ENCODE assay signal across 1 cellular context in the genomic region with DNA sequence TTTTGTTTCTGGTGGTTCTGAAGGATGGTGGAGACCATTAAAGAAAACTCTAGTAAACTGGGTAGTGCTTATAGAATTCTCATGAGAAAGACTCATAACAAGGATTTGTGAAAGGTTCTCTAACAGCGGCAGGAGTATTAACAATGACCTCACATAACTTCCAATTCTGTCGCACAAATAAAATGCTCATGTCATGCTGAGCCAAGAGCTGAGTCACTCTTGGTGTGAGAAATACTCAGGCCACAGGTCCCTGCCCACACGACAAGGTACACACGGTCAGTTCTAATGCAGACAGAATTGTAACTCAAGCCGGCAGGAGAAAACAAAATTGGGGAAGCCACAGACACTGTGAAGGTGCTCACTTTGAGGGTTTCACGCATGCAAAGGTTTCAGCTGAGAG.
TF ChIP-seq lines count a peak whose summit lies in the region.

No MANE protein-coding gene starts in this region.

TF ChIP-seq in K562, 482 proteins besides CTCF, POLR2A, EP300 and RAD21 (continued from another document and continues in another):
- TF ChIP-seq, protein P1, sequence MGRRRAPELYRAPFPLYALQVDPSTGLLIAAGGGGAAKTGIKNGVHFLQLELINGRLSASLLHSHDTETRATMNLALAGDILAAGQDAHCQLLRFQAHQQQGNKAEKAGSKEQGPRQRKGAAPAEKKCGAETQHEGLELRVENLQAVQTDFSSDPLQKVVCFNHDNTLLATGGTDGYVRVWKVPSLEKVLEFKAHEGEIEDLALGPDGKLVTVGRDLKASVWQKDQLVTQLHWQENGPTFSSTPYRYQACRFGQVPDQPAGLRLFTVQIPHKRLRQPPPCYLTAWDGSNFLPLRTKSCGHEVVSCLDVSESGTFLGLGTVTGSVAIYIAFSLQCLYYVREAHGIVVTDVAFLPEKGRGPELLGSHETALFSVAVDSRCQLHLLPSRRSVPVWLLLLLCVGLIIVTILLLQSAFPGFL (CRISPR knock-in tag; IDR thresholded peaks at IDR 0.05): no peak
- TF ChIP-seq TBP (optimal IDR thresholded peaks at IDR 0.05; ENCODE audit: low read depth, low read length) (no peak), TEAD1 (CRISPR knock-in tag; IDR thresholded peaks at IDR 0.05) (no peak), MAFF (IDR thresholded peaks at IDR 0.05; ENCODE audit: low read length) (peak; percentile 63; the same call in 1 of the 2 replicates), ZNF140 (CRISPR knock-in tag; IDR thresholded peaks at IDR 0.05) (no peak), ATF7 (IDR thresholded peaks at IDR 0.05) (peak; percentile 52; the same call in 1 of the 2 replicates), ZNF717 (CRISPR knock-in tag; IDR thresholded peaks at IDR 0.05) (no peak), ZNF347 (CRISPR knock-in tag; IDR thresholded peaks at IDR 0.05; ENCODE audit: low read depth) (no peak), MYNN (IDR thresholded peaks at IDR 0.05) (no peak), MYNN (CRISPR knock-in tag; IDR thresholded peaks at IDR 0.05) (no peak), DMBX1 (CRISPR knock-in tag; IDR thresholded peaks at IDR 0.05; ENCODE audit: borderline replicate concordance) (no peak), YBX1 (IDR thresholded peaks at IDR 0.05) (no peak), PHF8 (IDR thresholded peaks at IDR 0.05; ENCODE audit: borderline replicate concordance, low read length) (no peak), TBL1XR1 (IDR thresholded peaks at IDR 0.05; ENCODE audit: low read length in 2 of 2) (peak in 1 of 2 experiments; percentile 20; a peak in 1 of 4 replicates), FOSL1 (tag; conservative IDR thresholded peaks at IDR 0.05) (peak; percentile 31; the same call in 1 of the 2 replicates), ZNF778 (CRISPR knock-in tag; IDR thresholded peaks at IDR 0.05) (no peak), NBN (IDR thresholded peaks at IDR 0.05; ENCODE audit: low read depth) (no peak), ZNF668 (CRISPR knock-in tag; IDR thresholded peaks at IDR 0.05) (no peak), IRF2 (CRISPR knock-in tag; IDR thresholded peaks at IDR 0.05) (no peak), ZNF79 (CRISPR knock-in tag; IDR thresholded peaks at IDR 0.05; ENCODE audit: low read depth) (no peak), JUN (IDR thresholded peaks at IDR 0.05; ENCODE audit: borderline replicate concordance, low read depth, low read length) (no peak), JUN (CRISPR knock-in tag; IDR thresholded peaks at IDR 0.05; ENCODE audit: borderline replicate concordance) (no peak), ELF2 (CRISPR knock-in tag; IDR thresholded peaks at IDR 0.05) (no peak), ZFP36 (IDR thresholded peaks at IDR 0.05; ENCODE audit: low read depth, low read length, partially characterized antibody) (no peak), ZNF551 (CRISPR knock-in tag; IDR thresholded peaks at IDR 0.05) (no peak), BACH1 (tag; IDR thresholded peaks at IDR 0.05) (peak; percentile 86), ZNF316 (IDR thresholded peaks at IDR 0.05) (peak; percentile 93), MAFG (tag; conservative IDR thresholded peaks at IDR 0.05) (peak; percentile 91), MTA2 (IDR thresholded peaks at IDR 0.05; ENCODE audit: low read depth) (no peak), JUNB (CRISPR knock-in tag; conservative IDR thresholded peaks at IDR 0.05) (no peak), NRF1 (conservative IDR thresholded peaks at IDR 0.05 in 1 of 2, IDR thresholded peaks at IDR 0.05 in 1 of 2) (no peak)
- TF ChIP-seq, protein P2, sequence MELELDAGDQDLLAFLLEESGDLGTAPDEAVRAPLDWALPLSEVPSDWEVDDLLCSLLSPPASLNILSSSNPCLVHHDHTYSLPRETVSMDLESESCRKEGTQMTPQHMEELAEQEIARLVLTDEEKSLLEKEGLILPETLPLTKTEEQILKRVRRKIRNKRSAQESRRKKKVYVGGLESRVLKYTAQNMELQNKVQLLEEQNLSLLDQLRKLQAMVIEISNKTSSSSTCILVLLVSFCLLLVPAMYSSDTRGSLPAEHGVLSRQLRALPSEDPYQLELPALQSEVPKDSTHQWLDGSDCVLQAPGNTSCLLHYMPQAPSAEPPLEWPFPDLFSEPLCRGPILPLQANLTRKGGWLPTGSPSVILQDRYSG (tag; conservative IDR thresholded peaks at IDR 0.05; ENCODE audit: low read depth): no peak
- TF ChIP-seq, protein P3, sequence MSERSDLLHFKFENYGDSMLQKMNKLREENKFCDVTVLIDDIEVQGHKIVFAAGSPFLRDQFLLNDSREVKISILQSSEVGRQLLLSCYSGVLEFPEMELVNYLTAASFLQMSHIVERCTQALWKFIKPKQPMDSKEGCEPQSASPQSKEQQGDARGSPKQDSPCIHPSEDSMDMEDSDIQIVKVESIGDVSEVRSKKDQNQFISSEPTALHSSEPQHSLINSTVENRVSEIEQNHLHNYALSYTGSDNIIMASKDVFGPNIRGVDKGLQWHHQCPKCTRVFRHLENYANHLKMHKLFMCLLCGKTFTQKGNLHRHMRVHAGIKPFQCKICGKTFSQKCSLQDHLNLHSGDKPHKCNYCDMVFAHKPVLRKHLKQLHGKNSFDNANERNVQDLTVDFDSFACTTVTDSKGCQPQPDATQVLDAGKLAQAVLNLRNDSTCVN (CRISPR knock-in tag; IDR thresholded peaks at IDR 0.05): no peak
- TF ChIP-seq, protein P4, sequence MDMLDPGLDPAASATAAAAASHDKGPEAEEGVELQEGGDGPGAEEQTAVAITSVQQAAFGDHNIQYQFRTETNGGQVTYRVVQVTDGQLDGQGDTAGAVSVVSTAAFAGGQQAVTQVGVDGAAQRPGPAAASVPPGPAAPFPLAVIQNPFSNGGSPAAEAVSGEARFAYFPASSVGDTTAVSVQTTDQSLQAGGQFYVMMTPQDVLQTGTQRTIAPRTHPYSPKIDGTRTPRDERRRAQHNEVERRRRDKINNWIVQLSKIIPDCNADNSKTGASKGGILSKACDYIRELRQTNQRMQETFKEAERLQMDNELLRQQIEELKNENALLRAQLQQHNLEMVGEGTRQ (CRISPR knock-in tag; IDR thresholded peaks at IDR 0.05): no peak
- TF ChIP-seq, protein P5, sequence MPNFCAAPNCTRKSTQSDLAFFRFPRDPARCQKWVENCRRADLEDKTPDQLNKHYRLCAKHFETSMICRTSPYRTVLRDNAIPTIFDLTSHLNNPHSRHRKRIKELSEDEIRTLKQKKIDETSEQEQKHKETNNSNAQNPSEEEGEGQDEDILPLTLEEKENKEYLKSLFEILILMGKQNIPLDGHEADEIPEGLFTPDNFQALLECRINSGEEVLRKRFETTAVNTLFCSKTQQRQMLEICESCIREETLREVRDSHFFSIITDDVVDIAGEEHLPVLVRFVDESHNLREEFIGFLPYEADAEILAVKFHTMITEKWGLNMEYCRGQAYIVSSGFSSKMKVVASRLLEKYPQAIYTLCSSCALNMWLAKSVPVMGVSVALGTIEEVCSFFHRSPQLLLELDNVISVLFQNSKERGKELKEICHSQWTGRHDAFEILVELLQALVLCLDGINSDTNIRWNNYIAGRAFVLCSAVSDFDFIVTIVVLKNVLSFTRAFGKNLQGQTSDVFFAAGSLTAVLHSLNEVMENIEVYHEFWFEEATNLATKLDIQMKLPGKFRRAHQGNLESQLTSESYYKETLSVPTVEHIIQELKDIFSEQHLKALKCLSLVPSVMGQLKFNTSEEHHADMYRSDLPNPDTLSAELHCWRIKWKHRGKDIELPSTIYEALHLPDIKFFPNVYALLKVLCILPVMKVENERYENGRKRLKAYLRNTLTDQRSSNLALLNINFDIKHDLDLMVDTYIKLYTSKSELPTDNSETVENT (CRISPR knock-in tag; IDR thresholded peaks at IDR 0.05): no peak
- TF ChIP-seq, protein P6, sequence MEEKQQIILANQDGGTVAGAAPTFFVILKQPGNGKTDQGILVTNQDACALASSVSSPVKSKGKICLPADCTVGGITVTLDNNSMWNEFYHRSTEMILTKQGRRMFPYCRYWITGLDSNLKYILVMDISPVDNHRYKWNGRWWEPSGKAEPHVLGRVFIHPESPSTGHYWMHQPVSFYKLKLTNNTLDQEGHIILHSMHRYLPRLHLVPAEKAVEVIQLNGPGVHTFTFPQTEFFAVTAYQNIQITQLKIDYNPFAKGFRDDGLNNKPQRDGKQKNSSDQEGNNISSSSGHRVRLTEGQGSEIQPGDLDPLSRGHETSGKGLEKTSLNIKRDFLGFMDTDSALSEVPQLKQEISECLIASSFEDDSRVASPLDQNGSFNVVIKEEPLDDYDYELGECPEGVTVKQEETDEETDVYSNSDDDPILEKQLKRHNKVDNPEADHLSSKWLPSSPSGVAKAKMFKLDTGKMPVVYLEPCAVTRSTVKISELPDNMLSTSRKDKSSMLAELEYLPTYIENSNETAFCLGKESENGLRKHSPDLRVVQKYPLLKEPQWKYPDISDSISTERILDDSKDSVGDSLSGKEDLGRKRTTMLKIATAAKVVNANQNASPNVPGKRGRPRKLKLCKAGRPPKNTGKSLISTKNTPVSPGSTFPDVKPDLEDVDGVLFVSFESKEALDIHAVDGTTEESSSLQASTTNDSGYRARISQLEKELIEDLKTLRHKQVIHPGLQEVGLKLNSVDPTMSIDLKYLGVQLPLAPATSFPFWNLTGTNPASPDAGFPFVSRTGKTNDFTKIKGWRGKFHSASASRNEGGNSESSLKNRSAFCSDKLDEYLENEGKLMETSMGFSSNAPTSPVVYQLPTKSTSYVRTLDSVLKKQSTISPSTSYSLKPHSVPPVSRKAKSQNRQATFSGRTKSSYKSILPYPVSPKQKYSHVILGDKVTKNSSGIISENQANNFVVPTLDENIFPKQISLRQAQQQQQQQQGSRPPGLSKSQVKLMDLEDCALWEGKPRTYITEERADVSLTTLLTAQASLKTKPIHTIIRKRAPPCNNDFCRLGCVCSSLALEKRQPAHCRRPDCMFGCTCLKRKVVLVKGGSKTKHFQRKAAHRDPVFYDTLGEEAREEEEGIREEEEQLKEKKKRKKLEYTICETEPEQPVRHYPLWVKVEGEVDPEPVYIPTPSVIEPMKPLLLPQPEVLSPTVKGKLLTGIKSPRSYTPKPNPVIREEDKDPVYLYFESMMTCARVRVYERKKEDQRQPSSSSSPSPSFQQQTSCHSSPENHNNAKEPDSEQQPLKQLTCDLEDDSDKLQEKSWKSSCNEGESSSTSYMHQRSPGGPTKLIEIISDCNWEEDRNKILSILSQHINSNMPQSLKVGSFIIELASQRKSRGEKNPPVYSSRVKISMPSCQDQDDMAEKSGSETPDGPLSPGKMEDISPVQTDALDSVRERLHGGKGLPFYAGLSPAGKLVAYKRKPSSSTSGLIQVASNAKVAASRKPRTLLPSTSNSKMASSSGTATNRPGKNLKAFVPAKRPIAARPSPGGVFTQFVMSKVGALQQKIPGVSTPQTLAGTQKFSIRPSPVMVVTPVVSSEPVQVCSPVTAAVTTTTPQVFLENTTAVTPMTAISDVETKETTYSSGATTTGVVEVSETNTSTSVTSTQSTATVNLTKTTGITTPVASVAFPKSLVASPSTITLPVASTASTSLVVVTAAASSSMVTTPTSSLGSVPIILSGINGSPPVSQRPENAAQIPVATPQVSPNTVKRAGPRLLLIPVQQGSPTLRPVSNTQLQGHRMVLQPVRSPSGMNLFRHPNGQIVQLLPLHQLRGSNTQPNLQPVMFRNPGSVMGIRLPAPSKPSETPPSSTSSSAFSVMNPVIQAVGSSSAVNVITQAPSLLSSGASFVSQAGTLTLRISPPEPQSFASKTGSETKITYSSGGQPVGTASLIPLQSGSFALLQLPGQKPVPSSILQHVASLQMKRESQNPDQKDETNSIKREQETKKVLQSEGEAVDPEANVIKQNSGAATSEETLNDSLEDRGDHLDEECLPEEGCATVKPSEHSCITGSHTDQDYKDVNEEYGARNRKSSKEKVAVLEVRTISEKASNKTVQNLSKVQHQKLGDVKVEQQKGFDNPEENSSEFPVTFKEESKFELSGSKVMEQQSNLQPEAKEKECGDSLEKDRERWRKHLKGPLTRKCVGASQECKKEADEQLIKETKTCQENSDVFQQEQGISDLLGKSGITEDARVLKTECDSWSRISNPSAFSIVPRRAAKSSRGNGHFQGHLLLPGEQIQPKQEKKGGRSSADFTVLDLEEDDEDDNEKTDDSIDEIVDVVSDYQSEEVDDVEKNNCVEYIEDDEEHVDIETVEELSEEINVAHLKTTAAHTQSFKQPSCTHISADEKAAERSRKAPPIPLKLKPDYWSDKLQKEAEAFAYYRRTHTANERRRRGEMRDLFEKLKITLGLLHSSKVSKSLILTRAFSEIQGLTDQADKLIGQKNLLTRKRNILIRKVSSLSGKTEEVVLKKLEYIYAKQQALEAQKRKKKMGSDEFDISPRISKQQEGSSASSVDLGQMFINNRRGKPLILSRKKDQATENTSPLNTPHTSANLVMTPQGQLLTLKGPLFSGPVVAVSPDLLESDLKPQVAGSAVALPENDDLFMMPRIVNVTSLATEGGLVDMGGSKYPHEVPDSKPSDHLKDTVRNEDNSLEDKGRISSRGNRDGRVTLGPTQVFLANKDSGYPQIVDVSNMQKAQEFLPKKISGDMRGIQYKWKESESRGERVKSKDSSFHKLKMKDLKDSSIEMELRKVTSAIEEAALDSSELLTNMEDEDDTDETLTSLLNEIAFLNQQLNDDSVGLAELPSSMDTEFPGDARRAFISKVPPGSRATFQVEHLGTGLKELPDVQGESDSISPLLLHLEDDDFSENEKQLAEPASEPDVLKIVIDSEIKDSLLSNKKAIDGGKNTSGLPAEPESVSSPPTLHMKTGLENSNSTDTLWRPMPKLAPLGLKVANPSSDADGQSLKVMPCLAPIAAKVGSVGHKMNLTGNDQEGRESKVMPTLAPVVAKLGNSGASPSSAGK (IDR thresholded peaks at IDR 0.05): peak; percentile 49
